10 cellular contexts compared by ENCODE assay signal in the genomic region with DNA sequence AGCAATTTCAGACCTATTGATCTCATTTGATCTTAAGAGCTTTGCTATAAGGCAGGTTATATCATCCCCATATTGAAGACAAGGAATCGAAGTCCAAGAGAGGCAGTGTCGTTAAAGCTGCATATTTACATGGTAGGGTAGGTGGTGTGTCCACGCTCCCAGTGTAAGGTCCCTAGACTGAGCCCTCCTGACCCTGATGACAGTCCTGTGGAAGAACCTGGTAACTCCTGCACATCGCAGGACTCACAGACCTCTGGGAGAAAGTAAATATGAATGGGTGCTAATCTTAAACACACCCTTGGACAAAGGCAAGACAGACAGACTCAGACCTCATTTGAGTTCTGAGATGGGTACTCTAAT. TPM values are rescaled to one million over a fixed set of nuclear protein-coding genes. Genes with fewer than 3 reads are reported as not detected.
DNase-seq lines count a peak whose midpoint lies in the region; ATAC-seq and TF ChIP-seq lines count a peak whose summit lies in the region.
"Had no signal": no experiment of that assay in that cellular context is flagged by ENCODE, and none has a peak within 500 bp of the region (broad histone marks: within the 10 kb centered on the region; RNA-seq: fewer than 3 reads in every experiment).

No MANE protein-coding gene starts in this region.

- no peaks in the 10 kb centered on the region for H3K9me2 ChIP-seq in SU-DHL-6 (replicated peaks; ENCODE audit: insufficient read depth, low read length)

- peak overlapping the region; percentile 78 for H3K27ac ChIP-seq in SU-DHL-6 (ENCODE audit: low read depth, low read length)

- peaks cover 6% of the 10 kb centered on the region for H3K36me3 Mint-ChIP-seq in natural killer cell treated with Interleukin-12 subunit alpha and Interleukin-12 subunit beta and Interleukin-15 and Interleukin-18, amount 100 ng/mL, for 72 hours
- no peaks in the 10 kb centered on the region for H3K36me3 Mint-ChIP-seq in endothelial cell (ENCODE audit: low read depth, unreplicated experiment)

- no peaks in the 10 kb centered on the region for H3K27me3 Mint-ChIP-seq in natural killer cell treated with Interleukin-12 subunit alpha and Interleukin-12 subunit beta and Interleukin-15 and Interleukin-18, amount 100 ng/mL, for 72 hours
- H3K27me3 Mint-ChIP-seq in endothelial cell (ENCODE audit: unreplicated experiment), result peaks cover 4% of the 10 kb centered on the region

- no peaks in the 10 kb centered on the region for H3K9me3 ChIP-seq in SU-DHL-6 (ENCODE audit: insufficient read depth, low read length)

- peaks cover 64% of the 10 kb centered on the region for H3K79me2 ChIP-seq in SU-DHL-6 (ENCODE audit: insufficient read depth, low read length)

- H3K9me3 Mint-ChIP-seq in natural killer cell treated with Interleukin-12 subunit alpha and Interleukin-12 subunit beta and Interleukin-15 and Interleukin-18, amount 100 ng/mL, for 72 hours, result no peaks in the 10 kb centered on the region
- H3K9me3 Mint-ChIP-seq in endothelial cell (ENCODE audit: unreplicated experiment), result no peaks in the 10 kb centered on the region

- ATAC-seq in GM18511 (IDR thresholded peaks at IDR 0.05; ENCODE audit: unreplicated experiment) (peak; percentile 25), GM21529 (IDR thresholded peaks at IDR 0.05; ENCODE audit: unreplicated experiment) (peak; percentile 3)
- no peak for ATAC-seq in natural killer cell treated with Interleukin-12 subunit alpha and Interleukin-12 subunit beta and Interleukin-15 and Interleukin-18, amount 100 ng/mL, for 72 hours

- no peaks in the 10 kb centered on the region for H4K20me1 ChIP-seq in SU-DHL-6 (ENCODE audit: low read depth, low read length)

- H2AFZ ChIP-seq in SU-DHL-6 (ENCODE audit: low read depth, low read length, severe bottlenecking), result peak overlapping the region; percentile 63

- peaks cover 6% of the 10 kb centered on the region; the same call in 1 of the 2 replicates for H3K36me3 ChIP-seq in SU-DHL-6 (ENCODE audit: low read length)

- H3K27me3 ChIP-seq in SU-DHL-6 (ENCODE audit: low read length), result no peaks in the 10 kb centered on the region

- H3F3A ChIP-seq in SU-DHL-6 (ENCODE audit: insufficient read depth), result peaks cover 39% of the 10 kb centered on the region

- H3K4me3 Mint-ChIP-seq in natural killer cell treated with Interleukin-12 subunit alpha and Interleukin-12 subunit beta and Interleukin-15 and Interleukin-18, amount 100 ng/mL, for 72 hours, result peak overlapping the region; percentile 92
- H3K4me3 Mint-ChIP-seq in endothelial cell (ENCODE audit: unreplicated experiment), result no peak overlapping the region

- peak overlapping the region; percentile 83 to 87 for H3K27ac Mint-ChIP-seq in natural killer cell treated with Interleukin-12 subunit alpha and Interleukin-12 subunit beta and Interleukin-15 and Interleukin-18, amount 100 ng/mL, for 72 hours
- no peak overlapping the region for H3K27ac Mint-ChIP-seq in endothelial cell (ENCODE audit: unreplicated experiment)

- H3K9ac ChIP-seq in SU-DHL-6 (ENCODE audit: low read length), result peak overlapping the region; percentile 70

- peaks cover 51 to 72% of the 10 kb centered on the region in 2 donors for H3K4me1 Mint-ChIP-seq in natural killer cell treated with Interleukin-12 subunit alpha and Interleukin-12 subunit beta and Interleukin-15 and Interleukin-18, amount 100 ng/mL, for 72 hours (ENCODE audit: low read depth in 2 of 2)
- H3K4me1 Mint-ChIP-seq in endothelial cell (ENCODE audit: unreplicated experiment), result peaks cover under 1% of the 10 kb centered on the region

- H3K4me2 ChIP-seq in SU-DHL-6 (ENCODE audit: low read depth, low read length, poor library complexity, severe bottlenecking), result peak overlapping the region; percentile 92

- peak overlapping the region; percentile 78 for H3K4me3 ChIP-seq in SU-DHL-6 (ENCODE audit: insufficient read depth, low read length, poor library complexity, severe bottlenecking)

- TF ChIP-seq CTCF in SU-DHL-6 (IDR thresholded peaks at IDR 0.05; ENCODE audit: insufficient read depth, low read length, poor library complexity, severe bottlenecking) (no peak), endothelial cell (IDR thresholded peaks at IDR 0.05; ENCODE audit: unreplicated experiment) (no peak)

- no peak for DNase-seq in natural killer cell treated with Interleukin-12 subunit alpha and Interleukin-12 subunit beta and Interleukin-15 and Interleukin-18, amount 100 ng/mL, for 72 hours (ENCODE audit: low spot score)
- DNase-seq in RPMI8226 (no peak), endothelial cell (ENCODE audit: low spot score) (no peak), NCI-H1436 (lab: John Stamatoyannopoulos, UW) (no peak)
- DNase-seq in activated naive CD4-positive, alpha-beta T cell (lab: John Stamatoyannopoulos, UW), result no peak
- DNase-seq: NCI-H2029, posterior cingulate gyrus had no signal

RNA-seq across cellular contexts. Expression of gene HLA-DPB1, which starts 0.6 kb away (rescaled TPM):
- 10 to 100 TPM; 14.7 to 93.6 TPM for total RNA-seq in natural killer cell treated with Interleukin-12 subunit alpha and Interleukin-12 subunit beta and Interleukin-15 and Interleukin-18, amount 100 ng/mL, for 72 hours
- 14.4 TPM for total RNA-seq in endothelial cell (ENCODE audit: unreplicated experiment)

RNA-seq across cellular contexts. Expression of gene HLA-DPA1, which starts 1.7 kb away (rescaled TPM):
- 100 to 1,000 TPM in 1 of 2 donors, 10 to 100 TPM in 1; 33.8 to 145 TPM for total RNA-seq in natural killer cell treated with Interleukin-12 subunit alpha and Interleukin-12 subunit beta and Interleukin-15 and Interleukin-18, amount 100 ng/mL, for 72 hours
- total RNA-seq in endothelial cell (ENCODE audit: unreplicated experiment), result 8.5 TPM

Comparison
In these comparisons a context has a peak if more than half of its experiments do, and no peak if none do; other contexts are left out.
1. ATAC-seq: peak in GM18511 (single experiment) and GM21529 (single experiment); none in natural killer cell treated with Interleukin-12 subunit alpha and Interleukin-12 subunit beta and Interleukin-15 and Interleukin-18, amount 100 ng/mL, for 72 hours (0 of 2).